ENCODE assay signal across 8 cellular contexts in the genomic region with DNA sequence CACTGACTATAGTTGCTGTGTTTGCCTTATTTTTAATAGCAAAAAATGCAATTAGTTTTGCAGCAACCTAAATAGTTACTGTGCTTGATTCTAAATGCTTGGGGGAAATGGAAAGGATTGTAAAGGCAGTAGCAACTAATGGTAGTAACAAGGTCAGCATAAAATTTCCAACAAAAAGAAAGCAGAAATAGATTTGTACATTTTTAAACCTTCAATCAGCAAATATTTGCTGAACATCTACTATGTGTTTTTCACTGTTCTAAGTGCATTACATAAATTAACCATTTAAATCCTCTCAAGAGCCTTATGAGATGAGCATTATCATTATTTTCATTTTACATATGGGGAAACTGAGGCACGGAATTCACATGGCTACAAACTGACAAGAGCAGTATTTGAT.
"Had no signal": no experiment of that assay in that cellular context is flagged by ENCODE, and none has a peak within 500 bp of the region (broad histone marks: within the 10 kb centered on the region; RNA-seq: fewer than 3 reads in every experiment).

No MANE protein-coding gene starts in this region.

- H3K36me3 ChIP-seq: HAP-1 had no signal

- H2AFZ ChIP-seq: GM23248 had no signal

- H3K9ac ChIP-seq: GM23248 had no signal

- H3K27ac ChIP-seq: GM23248, HL-60 had no signal

- ATAC-seq: HCT116 had no signal

- H3K4me3 ChIP-seq: GM23248, HAP-1 had no signal

- H3K9me3 ChIP-seq: HAP-1 had no signal

- DNase-seq: GM23248, GOT3, H7, HFFc6, KG1 had no signal
